ENCODE assay signal across 8 cellular contexts in the genomic region with DNA sequence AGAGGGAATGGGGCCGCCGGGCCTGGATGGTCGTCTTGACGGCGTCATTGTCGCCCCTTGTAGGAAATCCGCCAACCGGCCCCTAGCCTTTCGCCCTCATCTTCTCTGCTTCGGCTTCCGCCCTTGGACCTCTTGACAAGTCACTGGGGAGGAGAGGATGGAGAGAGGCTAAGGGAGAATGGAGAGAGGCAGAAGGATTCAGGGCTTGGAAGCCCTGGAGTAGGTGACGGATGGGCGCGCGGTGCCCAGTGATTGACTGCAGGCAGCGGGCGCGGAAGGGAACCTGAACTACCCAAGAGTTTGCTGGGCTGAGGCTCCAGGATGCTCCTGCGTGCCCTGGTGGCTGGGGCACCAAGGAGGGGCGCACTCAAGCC. TPM values are rescaled to one million over a fixed set of nuclear protein-coding genes. Genes with fewer than 3 reads are reported as not detected.
DNase-seq lines count a peak whose midpoint lies in the region; ATAC-seq and TF ChIP-seq lines count a peak whose summit lies in the region.

No MANE protein-coding gene starts in this region.

- H3K4me3 ChIP-seq in astrocyte of the cerebellum (ENCODE audit: low read depth, low read length) = peak overlapping the region; percentile 46

- peak overlapping the region; percentile 25 for H3K4me3 Mint-ChIP-seq in activated naive CD8-positive, alpha-beta T cell treated with anti-CD3 and anti-CD28 coated beads, Interleukin-2, amount 10 ng/mL, durations not matched to agents 7 days and 5 days
- H3K4me3 Mint-ChIP-seq in activated naive CD8-positive, alpha-beta T cell treated with anti-CD3 and anti-CD28 coated beads for 36 hours = no peak overlapping the region
- peak overlapping the region; percentile 81 for H3K4me3 Mint-ChIP-seq in type B pancreatic cell
- H3K4me3 Mint-ChIP-seq in activated T-cell treated with anti-CD3 and anti-CD28 coated beads, Interleukin-2, amount 50 U/mL, for 4 hours = no peak overlapping the region

- peaks cover 8% of the 10 kb centered on the region for H3K9me3 Mint-ChIP-seq in activated naive CD8-positive, alpha-beta T cell treated with anti-CD3 and anti-CD28 coated beads, Interleukin-2, amount 10 ng/mL, durations not matched to agents 7 days and 5 days
- peaks cover 7% of the 10 kb centered on the region for H3K9me3 Mint-ChIP-seq in activated naive CD8-positive, alpha-beta T cell treated with anti-CD3 and anti-CD28 coated beads for 36 hours
- H3K9me3 Mint-ChIP-seq in type B pancreatic cell = peaks cover 4% of the 10 kb centered on the region
- H3K9me3 Mint-ChIP-seq in activated T-cell treated with anti-CD3 and anti-CD28 coated beads, Interleukin-2, amount 50 U/mL, for 4 hours = peaks cover 13% of the 10 kb centered on the region

- peaks cover 61% of the 10 kb centered on the region for H3K27me3 Mint-ChIP-seq in activated naive CD8-positive, alpha-beta T cell treated with anti-CD3 and anti-CD28 coated beads, Interleukin-2, amount 10 ng/mL, durations not matched to agents 7 days and 5 days
- H3K27me3 Mint-ChIP-seq in activated naive CD8-positive, alpha-beta T cell treated with anti-CD3 and anti-CD28 coated beads for 36 hours = peaks cover 71% of the 10 kb centered on the region
- peaks cover 80% of the 10 kb centered on the region for H3K27me3 Mint-ChIP-seq in type B pancreatic cell
- peaks cover 53% of the 10 kb centered on the region for H3K27me3 Mint-ChIP-seq in activated T-cell treated with anti-CD3 and anti-CD28 coated beads, Interleukin-2, amount 50 U/mL, for 4 hours (ENCODE audit: low read depth)

- TF ChIP-seq CTCF in astrocyte of the cerebellum (IDR thresholded peaks at IDR 0.05; ENCODE audit: low read depth, low read length, missing control alignments) = no peak
- TF ChIP-seq CTCF in type B pancreatic cell (conservative IDR thresholded peaks at IDR 0.05) = no peak

- in situ Hi-C loops in astrocyte of the cerebellum (cut with HindIII; ENCODE audit: low sequenced_read_pairs) = no loop called here

- H3K27ac Mint-ChIP-seq in activated naive CD8-positive, alpha-beta T cell treated with anti-CD3 and anti-CD28 coated beads, Interleukin-2, amount 10 ng/mL, durations not matched to agents 7 days and 5 days = no peak overlapping the region
- no peak overlapping the region for H3K27ac Mint-ChIP-seq in activated naive CD8-positive, alpha-beta T cell treated with anti-CD3 and anti-CD28 coated beads for 36 hours
- H3K27ac Mint-ChIP-seq in type B pancreatic cell = no peak overlapping the region

- no peak for ATAC-seq in activated naive CD8-positive, alpha-beta T cell treated with anti-CD3 and anti-CD28 coated beads, Interleukin-2, amount 10 ng/mL, durations not matched to agents 7 days and 5 days (ENCODE audit: low read depth)
- ATAC-seq in activated T-cell treated with anti-CD3 and anti-CD28 coated beads, Interleukin-2, amount 50 U/mL, for 4 hours = no peak

- DNase-seq in activated naive CD8-positive, alpha-beta T cell treated with anti-CD3 and anti-CD28 coated beads, Interleukin-2, amount 10 ng/mL, durations not matched to agents 7 days and 5 days = peak; percentile 27
- DNase-seq in activated naive CD8-positive, alpha-beta T cell treated with anti-CD3 and anti-CD28 coated beads for 36 hours = no peak
- DNase-seq in astrocyte of the cerebellum (ENCODE audit: low read depth) (no peak), islet precursor cell (peak; percentile 56), type B pancreatic cell (ENCODE audit: extremely low spot score, unreplicated experiment) (no peak), amniotic stem cell (lab: John Stamatoyannopoulos, UW) (no peak), HK-2 (ENCODE audit: unreplicated experiment) (no peak)
- DNase-seq in activated T-cell treated with anti-CD3 and anti-CD28 coated beads, Interleukin-2, amount 50 U/mL, for 4 hours = no peak

- peaks cover 4% of the 10 kb centered on the region for H3K4me1 Mint-ChIP-seq in activated naive CD8-positive, alpha-beta T cell treated with anti-CD3 and anti-CD28 coated beads, Interleukin-2, amount 10 ng/mL, durations not matched to agents 7 days and 5 days
- no peaks in the 10 kb centered on the region for H3K4me1 Mint-ChIP-seq in activated naive CD8-positive, alpha-beta T cell treated with anti-CD3 and anti-CD28 coated beads for 36 hours
- peaks cover 8% of the 10 kb centered on the region for H3K4me1 Mint-ChIP-seq in type B pancreatic cell (ENCODE audit: unreplicated experiment)
- no peaks in the 10 kb centered on the region for H3K4me1 Mint-ChIP-seq in activated T-cell treated with anti-CD3 and anti-CD28 coated beads, Interleukin-2, amount 50 U/mL, for 4 hours (ENCODE audit: low read depth)

- POLR2A ChIA-PET in activated naive CD8-positive, alpha-beta T cell treated with anti-CD3 and anti-CD28 coated beads, Interleukin-2, amount 10 ng/mL, durations not matched to agents 7 days and 5 days (lab: Charles Lee) = no interaction called here

- no peaks in the 10 kb centered on the region for H3K36me3 Mint-ChIP-seq in activated naive CD8-positive, alpha-beta T cell treated with anti-CD3 and anti-CD28 coated beads, Interleukin-2, amount 10 ng/mL, durations not matched to agents 7 days and 5 days
- H3K36me3 Mint-ChIP-seq in activated naive CD8-positive, alpha-beta T cell treated with anti-CD3 and anti-CD28 coated beads for 36 hours = no peaks in the 10 kb centered on the region
- H3K36me3 Mint-ChIP-seq in type B pancreatic cell = no peaks in the 10 kb centered on the region
- no peaks in the 10 kb centered on the region for H3K36me3 Mint-ChIP-seq in activated T-cell treated with anti-CD3 and anti-CD28 coated beads, Interleukin-2, amount 50 U/mL, for 4 hours (ENCODE audit: insufficient read depth)

RNA-seq across cellular contexts. Expression of a gene that starts 0.7 kb away (rescaled TPM):
- 10 to 100 TPM; 36.1 to 40.0 TPM for total RNA-seq in activated naive CD8-positive, alpha-beta T cell treated with anti-CD3 and anti-CD28 coated beads, Interleukin-2, amount 10 ng/mL, durations not matched to agents 7 days and 5 days
- total RNA-seq in activated naive CD8-positive, alpha-beta T cell treated with anti-CD3 and anti-CD28 coated beads for 36 hours = 10 to 100 TPM; 22.3 to 24.6 TPM
- 2.8 and 4.7 TPM in 2 replicates for total RNA-seq in type B pancreatic cell (ENCODE audit: low replicate concordance)
- total RNA-seq in activated T-cell treated with anti-CD3 and anti-CD28 coated beads, Interleukin-2, amount 50 U/mL, for 4 hours = 10 to 100 TPM; 18.8 to 31.5 (median 20.8) TPM

Comparison
In these comparisons a context has a peak if more than half of its experiments do, and no peak if none do; other contexts are left out.
1. DNase-seq: peak in activated naive CD8-positive, alpha-beta T cell treated with anti-CD3 and anti-CD28 coated beads, Interleukin-2, amount 10 ng/mL, durations not matched to agents 7 days and 5 days (single experiment) and islet precursor cell (single experiment); none in activated naive CD8-positive, alpha-beta T cell treated with anti-CD3 and anti-CD28 coated beads for 36 hours (single experiment), astrocyte of the cerebellum (single experiment), type B pancreatic cell (single experiment), amniotic stem cell (single experiment), HK-2 (single experiment) and activated T-cell treated with anti-CD3 and anti-CD28 coated beads, Interleukin-2, amount 50 U/mL, for 4 hours (single experiment).
2. H3K4me3 Mint-ChIP-seq: peak in activated naive CD8-positive, alpha-beta T cell treated with anti-CD3 and anti-CD28 coated beads, Interleukin-2, amount 10 ng/mL, durations not matched to agents 7 days and 5 days (single experiment) and type B pancreatic cell (single experiment); none in activated naive CD8-positive, alpha-beta T cell treated with anti-CD3 and anti-CD28 coated beads for 36 hours (single experiment) and activated T-cell treated with anti-CD3 and anti-CD28 coated beads, Interleukin-2, amount 50 U/mL, for 4 hours (single experiment).